17 cellular contexts compared by ENCODE assay signal in the genomic region with DNA sequence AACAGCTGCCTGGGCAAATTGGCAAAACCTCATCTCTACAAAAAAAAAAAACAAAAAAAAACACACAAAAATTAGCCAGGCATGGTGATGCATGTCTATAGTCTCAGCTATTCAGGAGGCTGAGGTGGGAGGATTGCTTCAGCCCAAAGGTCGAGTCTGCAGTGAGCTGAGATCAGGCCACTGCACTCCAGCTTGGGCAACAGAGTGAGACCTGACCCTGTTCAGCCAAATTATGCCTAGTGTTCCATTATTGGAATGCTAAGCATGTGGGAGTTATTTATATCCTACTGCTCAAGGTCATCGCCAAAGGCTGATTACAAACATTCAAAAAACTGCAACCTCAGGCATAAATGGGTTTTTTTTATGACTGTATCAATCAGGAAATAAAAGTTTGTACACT.
"Had no signal": no experiment of that assay in that cellular context is flagged by ENCODE, and none has a peak within 500 bp of the region (broad histone marks: within the 10 kb centered on the region; RNA-seq: fewer than 3 reads in every experiment).

No MANE protein-coding gene starts in this region.

- H3K4me1 ChIP-seq: foreskin keratinocyte, left lung, psoas muscle, suprapubic skin, thyroid gland had no signal

- H3K9me3 ChIP-seq: left lung, psoas muscle, thyroid gland had no signal

- H3K4me3 ChIP-seq: coronary artery, left lung, psoas muscle, suprapubic skin, thyroid gland had no signal

- DNase-seq: effector CD4-positive, alpha-beta T cell; endodermal cell; erythroblast; foreskin keratinocyte; head of caudate nucleus; hippocampal formation; left lung; naive thymus-derived CD4-positive, alpha-beta T cell; nephron progenitor cell; psoas muscle; stimulated activated CD4-positive, alpha-beta T cell treated with anti-CD3 and anti-CD28 coated beads, Interleukin-4, amount 100 ng/mL, for 1 hour; stimulated activated CD8-positive, alpha-beta memory T cell treated with anti-CD3 and anti-CD28 coated beads, Interleukin-4, amount 100 ng/mL, for 48 hours; stimulated activated naive CD8-positive, alpha-beta T cell treated with anti-CD3 and anti-CD28 coated beads, Interleukin-15, Interleukin-2, amounts not matched to agents 100 U/mL and 50 U/mL, for 24 hours; thyroid gland had no signal

- H3K36me3 ChIP-seq: left lung, suprapubic skin, thyroid gland had no signal

- ATAC-seq: foreskin keratinocyte; left lung; naive thymus-derived CD4-positive, alpha-beta T cell; psoas muscle; stimulated activated effector memory CD8-positive, alpha-beta T cell treated with anti-CD3 and anti-CD28 coated beads, Interleukin-12 subunit alpha, Interleukin-12 subunit beta, amount 100 ng/mL, for 72 hours; stimulated activated naive CD8-positive, alpha-beta T cell treated with anti-CD3 and anti-CD28 coated beads, Interleukin-15, Interleukin-2, amounts not matched to agents 100 U/mL and 50 U/mL, for 24 hours had no signal

- H3K27me3 ChIP-seq: foreskin keratinocyte, left lung, suprapubic skin, thyroid gland had no signal

- H3K27ac ChIP-seq: coronary artery, foreskin keratinocyte, left lung, psoas muscle, suprapubic skin, thyroid gland had no signal
